Comparison of ENCODE assay signal across 24 cellular contexts in the genomic region with DNA sequence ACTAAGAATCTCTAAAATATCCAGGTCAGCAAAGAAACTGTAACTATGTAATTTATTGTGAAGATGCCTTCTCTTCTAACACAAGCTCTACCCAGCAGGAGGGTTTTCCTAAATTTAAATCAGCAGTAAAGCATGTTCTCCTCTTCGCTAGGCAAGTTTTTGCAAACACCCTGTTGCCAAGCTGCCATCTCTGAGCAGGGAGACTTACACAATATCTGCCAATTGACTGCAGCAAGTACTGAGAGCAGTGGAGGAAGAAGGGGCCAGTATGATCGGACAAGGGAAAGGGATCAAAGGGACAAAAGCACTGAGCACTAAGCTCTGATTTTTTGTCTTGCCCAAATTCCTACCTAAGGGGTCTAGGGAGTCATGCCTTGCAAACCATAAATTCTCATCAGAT. TPM values are rescaled to one million over a fixed set of nuclear protein-coding genes. Genes with fewer than 3 reads are reported as not detected.
DNase-seq lines count a peak whose midpoint lies in the region; ATAC-seq, FAIRE-seq and TF ChIP-seq lines count a peak whose summit lies in the region.
"Had no signal": no experiment of that assay in that cellular context is flagged by ENCODE, and none has a peak within 500 bp of the region (broad histone marks: within the 10 kb centered on the region; RNA-seq: fewer than 3 reads in every experiment).

No MANE protein-coding gene starts in this region.

- H3K79me2 ChIP-seq in Loucy (ENCODE audit: insufficient read depth, low read length), result no peaks in the 10 kb centered on the region

- peak overlapping the region; percentile 68 for H3K27ac Mint-ChIP-seq in mesothelial cell of epicardium
- no peak overlapping the region for H3K27ac Mint-ChIP-seq in natural killer cell treated with Interleukin-12 subunit alpha and Interleukin-12 subunit beta and Interleukin-15 and Interleukin-18, amount 100 ng/mL, for 72 hours
- H3K27ac Mint-ChIP-seq: CD4-positive, alpha-beta T cell; stimulated activated effector memory CD8-positive, alpha-beta T cell treated with anti-CD3 and anti-CD28 coated beads, Interleukin-12 subunit alpha, Interleukin-12 subunit beta, amount 100 ng/mL, for 72 hours had no signal

- H3K9me3 Mint-ChIP-seq in mesothelial cell of epicardium, result peaks cover 7% of the 10 kb centered on the region
- H3K9me3 Mint-ChIP-seq in natural killer cell treated with Interleukin-12 subunit alpha and Interleukin-12 subunit beta and Interleukin-15 and Interleukin-18, amount 100 ng/mL, for 72 hours, result no peaks in the 10 kb centered on the region
- H3K9me3 Mint-ChIP-seq: CD4-positive, alpha-beta T cell; IgD-negative memory B cell; stimulated activated effector memory CD8-positive, alpha-beta T cell treated with anti-CD3 and anti-CD28 coated beads, Interleukin-12 subunit alpha, Interleukin-12 subunit beta, amount 100 ng/mL, for 72 hours had no signal

- no peaks in the 10 kb centered on the region for H3K27me3 Mint-ChIP-seq in mesothelial cell of epicardium (ENCODE audit: low read depth)
- H3K27me3 Mint-ChIP-seq in natural killer cell treated with Interleukin-12 subunit alpha and Interleukin-12 subunit beta and Interleukin-15 and Interleukin-18, amount 100 ng/mL, for 72 hours, result peaks cover 10 to 31% of the 10 kb centered on the region in 2 donors

- H3K4me2 ChIP-seq in Loucy (ENCODE audit: low read depth, low read length, poor library complexity, severe bottlenecking), result peak overlapping the region; percentile 51

- H3K4me3 ChIP-seq in Loucy (ENCODE audit: low read length, poor library complexity, severe bottlenecking) (no peak overlapping the region), bronchial epithelial cell (ENCODE audit: low read depth, low read length) (no peak overlapping the region)
- H3K4me3 ChIP-seq: thyroid gland had no signal

- no peaks in the 10 kb centered on the region for H3K9me2 ChIP-seq in Loucy (replicated peaks; ENCODE audit: low read depth, low read length)

- H3K9ac ChIP-seq in Loucy (ENCODE audit: low read depth, low read length, poor library complexity, severe bottlenecking), result no peak overlapping the region

- H3K27me3 ChIP-seq in Loucy (ENCODE audit: insufficient read depth, low read length, poor library complexity, severe bottlenecking) (no peaks in the 10 kb centered on the region), bronchial epithelial cell (ENCODE audit: control insufficient read depth, insufficient read depth, low read length) (no peaks in the 10 kb centered on the region)
- H3K27me3 ChIP-seq: thyroid gland had no signal

- TF ChIP-seq CTCF in Loucy (conservative IDR thresholded peaks at IDR 0.05; ENCODE audit: low read length), result no peak
- no peak for TF ChIP-seq CTCF in bronchial epithelial cell (IDR thresholded peaks at IDR 0.05; ENCODE audit: insufficient read depth, low read length, severe bottlenecking)
- no peak for TF ChIP-seq CTCF in mesothelial cell of epicardium (IDR thresholded peaks at IDR 0.05; ENCODE audit: unreplicated experiment)

- no peaks in the 10 kb centered on the region; the same call in 1 of the 2 replicates for H3K9me3 ChIP-seq in Loucy (ENCODE audit: insufficient read depth, low read depth, low read length)
- H3K9me3 ChIP-seq: neutrophil, thyroid gland had no signal

- peaks cover 3% of the 10 kb centered on the region for H3K4me1 Mint-ChIP-seq in mesothelial cell of epicardium
- H3K4me1 Mint-ChIP-seq in natural killer cell treated with Interleukin-12 subunit alpha and Interleukin-12 subunit beta and Interleukin-15 and Interleukin-18, amount 100 ng/mL, for 72 hours (ENCODE audit: low read depth in 2 of 2), result peaks cover 0 to 7% of the 10 kb centered on the region in 2 donors
- H3K4me1 Mint-ChIP-seq: IgD-negative memory B cell had no signal

- DNase-seq in DMS 273 (lab: John Stamatoyannopoulos, UW; ENCODE audit: unreplicated experiment) (peak; percentile 83), bronchial epithelial cell (ENCODE audit: low read depth) (peak; percentile 8), mesothelial cell of epicardium (ENCODE audit: low spot score in 2 of 2, unreplicated experiment in 2 of 2) (no peak)
- no peak for DNase-seq in activated T-cell treated with anti-CD3 and anti-CD28 coated beads, Interleukin-2, amount 50 U/mL, for 1 hour
- DNase-seq in natural killer cell treated with Interleukin-12 subunit alpha and Interleukin-12 subunit beta and Interleukin-15 and Interleukin-18, amount 100 ng/mL, for 72 hours (ENCODE audit: low spot score), result no peak
- DNase-seq: activated CD4-positive, alpha-beta T cell treated with anti-CD3 and anti-CD28 coated beads for 4 hours; activated gamma-delta T cell; CD4-positive, alpha-beta T cell; DMS53; foreskin melanocyte; hypothalamus; NCI-H1048; NCI-H2081; NK-92 treated with Interleukin-12 subunit alpha and Interleukin-12 subunit beta, amount 100 ng/mL, for 24 hours; RPMI8226; stimulated activated CD4-positive, alpha-beta T cell treated with anti-CD3 and anti-CD28 coated beads, Interleukin-15, amount 100 ng/mL, for 24 hours; thyroid gland had no signal

- H3K4me3 Mint-ChIP-seq in mesothelial cell of epicardium, result no peak overlapping the region
- no peak overlapping the region for H3K4me3 Mint-ChIP-seq in natural killer cell treated with Interleukin-12 subunit alpha and Interleukin-12 subunit beta and Interleukin-15 and Interleukin-18, amount 100 ng/mL, for 72 hours
- H3K4me3 Mint-ChIP-seq: CD4-positive, alpha-beta T cell; IgD-negative memory B cell; stimulated activated effector memory CD8-positive, alpha-beta T cell treated with anti-CD3 and anti-CD28 coated beads, Interleukin-12 subunit alpha, Interleukin-12 subunit beta, amount 100 ng/mL, for 72 hours had no signal

- no peak for ATAC-seq in HG03139 (IDR thresholded peaks at IDR 0.05; ENCODE audit: unreplicated experiment)
- no peak for ATAC-seq in GM18861 (IDR thresholded peaks at IDR 0.05; ENCODE audit: unreplicated experiment)
- ATAC-seq in natural killer cell treated with Interleukin-12 subunit alpha and Interleukin-12 subunit beta and Interleukin-15 and Interleukin-18, amount 100 ng/mL, for 72 hours, result no peak

- peaks cover 2% of the 10 kb centered on the region for H3K4me1 ChIP-seq in Loucy (ENCODE audit: insufficient read depth, low read length, poor library complexity, severe bottlenecking)
- H3K4me1 ChIP-seq: thyroid gland had no signal

- FAIRE-seq in bronchial epithelial cell (lab: Jason Lieb, UNC), result no peak
- FAIRE-seq: colon had no signal

- H3K36me3 Mint-ChIP-seq in mesothelial cell of epicardium, result no peaks in the 10 kb centered on the region
- no peaks in the 10 kb centered on the region for H3K36me3 Mint-ChIP-seq in natural killer cell treated with Interleukin-12 subunit alpha and Interleukin-12 subunit beta and Interleukin-15 and Interleukin-18, amount 100 ng/mL, for 72 hours
- H3K36me3 Mint-ChIP-seq: stimulated activated effector memory CD8-positive, alpha-beta T cell treated with anti-CD3 and anti-CD28 coated beads, Interleukin-12 subunit alpha, Interleukin-12 subunit beta, amount 100 ng/mL, for 72 hours had no signal

- H3F3A ChIP-seq in Loucy (ENCODE audit: low read depth), result no peaks in the 10 kb centered on the region

- no peaks in the 10 kb centered on the region for H4K20me1 ChIP-seq in Loucy (ENCODE audit: insufficient read depth, low read length, poor library complexity, severe bottlenecking)

- H3K36me3 ChIP-seq in Loucy (ENCODE audit: insufficient read depth, low read length), result no peaks in the 10 kb centered on the region
- no peaks in the 10 kb centered on the region for H3K36me3 ChIP-seq in bronchial epithelial cell (ENCODE audit: control insufficient read depth, insufficient read depth, low read length)
- H3K36me3 ChIP-seq: neutrophil, thyroid gland had no signal

- no peak overlapping the region for H2AFZ ChIP-seq in Loucy (ENCODE audit: low read length)

RNA-seq across cellular contexts. Expression of a gene that starts 16.0 kb away (rescaled TPM):
- total RNA-seq in bronchial epithelial cell, result 11.0 and 14.7 TPM in 2 replicates
- 18.5 to 22.9 TPM (median 20.6 TPM) in 3 replicates for total RNA-seq in mesothelial cell of epicardium
- total RNA-seq in natural killer cell treated with Interleukin-12 subunit alpha and Interleukin-12 subunit beta and Interleukin-15 and Interleukin-18, amount 100 ng/mL, for 72 hours, result 10 to 100 TPM; 14.3 to 28.2 TPM

Comparison
In these comparisons a context has a peak if more than half of its experiments do, and no peak if none do; other contexts are left out.
1. DNase-seq: peak in DMS 273 (single experiment) and bronchial epithelial cell (single experiment); none in mesothelial cell of epicardium (0 of 2), activated T-cell treated with anti-CD3 and anti-CD28 coated beads, Interleukin-2, amount 50 U/mL, for 1 hour (single experiment) and natural killer cell treated with Interleukin-12 subunit alpha and Interleukin-12 subunit beta and Interleukin-15 and Interleukin-18, amount 100 ng/mL, for 72 hours (single experiment).